In the genomic region with DNA sequence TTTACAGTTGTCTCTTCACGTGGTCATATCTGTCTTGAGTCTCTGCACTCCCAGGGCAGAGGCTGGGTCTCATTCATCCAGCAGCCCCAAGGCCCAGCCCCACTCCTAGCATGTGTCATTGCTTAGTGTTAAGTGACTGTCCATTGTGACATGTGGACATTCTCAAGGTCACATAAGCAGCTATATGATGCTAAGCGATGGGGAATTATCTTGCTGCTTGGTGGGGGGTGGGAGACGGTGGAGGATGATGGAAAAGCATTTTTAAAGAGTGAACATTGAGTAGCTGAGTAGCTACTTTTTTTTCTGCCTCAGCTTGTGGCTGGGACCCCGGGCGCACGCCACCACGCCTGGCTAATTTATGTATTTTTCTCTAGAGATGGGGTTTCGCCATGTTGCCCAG, we compare ENCODE assay signal across 19 cellular contexts. TPM values are rescaled to one million over a fixed set of nuclear protein-coding genes. Genes with fewer than 3 reads are reported as not detected.
DNase-seq lines count a peak whose midpoint lies in the region; ATAC-seq and TF ChIP-seq lines count a peak whose summit lies in the region.
"Had no signal": no experiment of that assay in that cellular context is flagged by ENCODE, and none has a peak within 500 bp of the region (broad histone marks: within the 10 kb centered on the region; RNA-seq: fewer than 3 reads in every experiment).

A gene (minus strand): TSS at position 101 of the 400 bp plus-strand sequence. CDS start 30,054 bp downstream, outside the sequence.

- H3K36me3 Mint-ChIP-seq in T-helper 1 cell treated with Interleukin-12 subunit alpha and Interleukin-12 subunit beta and Interleukin-4 antibody, amounts not matched to agents 30 μg/mL and 1 μg/mL, for 36 hours (ENCODE audit: low read depth), result no peaks in the 10 kb centered on the region
- H3K36me3 Mint-ChIP-seq in brain (peaks cover 40% of the 10 kb centered on the region), natural killer cell (peaks cover 8% of the 10 kb centered on the region)

- no peak within 1 kb of the TSS for H3K4me3 ChIP-seq in mucosa of descending colon
- H3K4me3 ChIP-seq: A549, BLaER1 had no signal

- no peaks in the 10 kb centered on the region for H3K9me3 Mint-ChIP-seq in T-helper 1 cell treated with Interleukin-12 subunit alpha and Interleukin-12 subunit beta and Interleukin-4 antibody, amounts not matched to agents 30 μg/mL and 1 μg/mL, for 36 hours
- H3K9me3 Mint-ChIP-seq in brain (peaks cover 0 to 8% (median 0%) of the 10 kb centered on the region in 5 experiments), natural killer cell (no peaks in the 10 kb centered on the region)
- H3K9me3 Mint-ChIP-seq: CD14-positive monocyte, HFFc6 had no signal

- H3K4me1 ChIP-seq in mucosa of descending colon (ENCODE audit: low read depth), result no peaks in the 10 kb centered on the region
- H3K4me1 ChIP-seq: A549, BLaER1 had no signal

- no peaks in the 10 kb centered on the region for H3K36me3 ChIP-seq in mucosa of descending colon (ENCODE audit: low read depth)

- no peak for DNase-seq in T-helper 1 cell
- no peak for DNase-seq in natural killer cell
- DNase-seq in mucosa of descending colon, result no peak
- DNase-seq: AML-193; Calu3; CD4-positive, alpha-beta memory T cell; DMS79 treated with DMSO at 0.1 percent for 48 hours; GF-D8; GOT3; H7; HFFc6 had no signal

- H3K4me1 Mint-ChIP-seq in T-helper 1 cell treated with Interleukin-12 subunit alpha and Interleukin-12 subunit beta and Interleukin-4 antibody, amounts not matched to agents 30 μg/mL and 1 μg/mL, for 36 hours (ENCODE audit: low read depth), result no peaks in the 10 kb centered on the region
- H3K4me1 Mint-ChIP-seq in brain (peaks cover 26% of the 10 kb centered on the region), natural killer cell (peaks cover 4 to 16% of the 10 kb centered on the region in 2 donors)
- H3K4me1 Mint-ChIP-seq: CD14-positive monocyte; CD4-positive, alpha-beta memory T cell had no signal

- no peaks in the 10 kb centered on the region for H3K27me3 Mint-ChIP-seq in T-helper 1 cell treated with Interleukin-12 subunit alpha and Interleukin-12 subunit beta and Interleukin-4 antibody, amounts not matched to agents 30 μg/mL and 1 μg/mL, for 36 hours (ENCODE audit: low read depth)
- no peaks in the 10 kb centered on the region for H3K27me3 Mint-ChIP-seq in brain
- no peaks in the 10 kb centered on the region for H3K27me3 Mint-ChIP-seq in natural killer cell (ENCODE audit: low read depth in 2 of 2)
- H3K27me3 Mint-ChIP-seq: CD4-positive, alpha-beta memory T cell had no signal

- TF ChIP-seq CTCF in brain (conservative IDR thresholded peaks at IDR 0.05), result no peak
- TF ChIP-seq CTCF in natural killer cell (IDR thresholded peaks at IDR 0.05), result no peak
- no peak for TF ChIP-seq CTCF in mucosa of descending colon (IDR thresholded peaks at IDR 0.05)

- H3K4me3 Mint-ChIP-seq in T-helper 1 cell treated with Interleukin-12 subunit alpha and Interleukin-12 subunit beta and Interleukin-4 antibody, amounts not matched to agents 30 μg/mL and 1 μg/mL, for 36 hours, result no peak within 1 kb of the TSS
- H3K4me3 Mint-ChIP-seq in brain (no peak within 1 kb of the TSS), natural killer cell (no peak within 1 kb of the TSS)
- H3K4me3 Mint-ChIP-seq: CD14-positive monocyte; CD4-positive, alpha-beta memory T cell; HFFc6 had no signal

- H3K27ac Mint-ChIP-seq in T-helper 1 cell treated with Interleukin-12 subunit alpha and Interleukin-12 subunit beta and Interleukin-4 antibody, amounts not matched to agents 30 μg/mL and 1 μg/mL, for 36 hours, result peak within 1 kb of the TSS; percentile 2
- H3K27ac Mint-ChIP-seq in brain, result peak within 1 kb of the TSS in 4 of 5 experiments; percentile 3 to 81 (median 77)
- H3K27ac Mint-ChIP-seq in natural killer cell, result no peak within 1 kb of the TSS
- H3K27ac Mint-ChIP-seq: HFFc6 had no signal

- no peaks in the 10 kb centered on the region for H3K9me3 ChIP-seq in mucosa of descending colon
- H3K9me3 ChIP-seq: A549 had no signal

- peak in 2 of 3 donors; percentile 18 to 27 for ATAC-seq in natural killer cell
- ATAC-seq in mucosa of descending colon, result no peak
- no peak for ATAC-seq in HG02763 (IDR thresholded peaks at IDR 0.05; ENCODE audit: unreplicated experiment)
- ATAC-seq in HG03025 (IDR thresholded peaks at IDR 0.05; ENCODE audit: low FRiP score, unreplicated experiment), result no peak
- ATAC-seq: A549, HCT116 had no signal

- intact Hi-C loops in natural killer cell (cut with micrococcal nuclease), result no loop called here
- intact Hi-C loops in mucosa of descending colon (cut with DNase I, micrococcal nuclease), result no loop called here

RNA-seq across cellular contexts. Expression of the gene that starts here (rescaled TPM):
- polyA plus RNA-seq in brain (ENCODE audit: insufficient read depth, low read depth, low replicate concordance), result not detected
- total RNA-seq in natural killer cell, result under 1 TPM in 2 of 3 donors, not detected in 1; 0.28 to 0.63 TPM
- under 1 TPM in 1 of 3 donors, not detected in 2; 0.35 TPM for total RNA-seq in mucosa of descending colon
- total RNA-seq: Calu3, H7, HFFc6 had no signal
- polyA plus RNA-seq: CD14-positive monocyte; CD4-positive, alpha-beta memory T cell had no signal

Comparison
In these comparisons a context has a peak if more than half of its experiments do, and no peak if none do; other contexts are left out.
1. Peak in ATAC-seq in natural killer cell; RNA of the gene not detected or under 1 TPM.
2. H3K27ac Mint-ChIP-seq: peak in T-helper 1 cell treated with Interleukin-12 subunit alpha and Interleukin-12 subunit beta and Interleukin-4 antibody, amounts not matched to agents 30 μg/mL and 1 μg/mL, for 36 hours (single experiment) and brain (4 of 5); none in natural killer cell (0 of 2).